ENCODE assay signal across 21 cellular contexts in the genomic region with DNA sequence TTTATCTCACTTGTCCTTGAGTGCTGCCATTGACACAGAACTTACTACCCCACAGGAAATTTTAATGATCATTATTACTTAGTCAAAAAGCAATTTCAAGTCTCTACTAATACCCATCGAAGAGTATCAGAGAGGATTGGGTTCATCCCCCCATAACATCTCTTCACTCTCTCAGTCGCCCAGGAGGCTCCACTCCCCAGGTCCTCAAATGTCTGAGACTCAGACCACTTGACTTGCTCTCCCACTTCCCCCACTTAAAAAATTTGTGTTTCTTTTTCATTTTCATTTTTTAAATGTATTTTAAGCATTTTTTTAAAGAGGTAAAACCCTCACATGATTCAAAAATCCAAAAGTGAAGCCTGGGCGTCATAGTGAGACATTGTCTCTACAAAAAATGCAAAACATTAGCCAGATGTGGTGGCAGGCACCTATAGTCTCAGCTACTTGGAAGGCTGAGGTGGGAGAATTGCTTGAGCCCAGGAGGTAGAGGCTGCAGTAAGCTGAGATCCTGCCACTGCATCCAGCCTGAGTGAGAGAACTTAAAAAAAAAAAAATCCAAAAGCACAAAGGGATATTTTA. TPM values are rescaled to one million over a fixed set of nuclear protein-coding genes. Genes with fewer than 3 reads are reported as not detected.
DNase-seq lines count a peak whose midpoint lies in the region; ATAC-seq and TF ChIP-seq lines count a peak whose summit lies in the region.
"Had no signal": no experiment of that assay in that cellular context is flagged by ENCODE, and none has a peak within 500 bp of the region (broad histone marks: within the 10 kb centered on the region; RNA-seq: fewer than 3 reads in every experiment).

No MANE protein-coding gene starts in this region.

- H3K27me3 ChIP-seq in right lobe of liver, result no peaks in the 10 kb centered on the region
- H3K27me3 ChIP-seq: gastroesophageal sphincter, left lung, neutrophil, right atrium auricular region had no signal

- H3K9me3 ChIP-seq in right lobe of liver, result no peaks in the 10 kb centered on the region
- H3K9me3 ChIP-seq: gastroesophageal sphincter, left lung, neutrophil, right atrium auricular region had no signal

- H3K4me1 ChIP-seq in right lobe of liver, result peaks cover 0 to 50% (median 20%) of the 10 kb centered on the region in 4 donors
- H3K4me1 ChIP-seq: left lung had no signal

- ATAC-seq in GM18867 (IDR thresholded peaks at IDR 0.05; ENCODE audit: unreplicated experiment), result peak; percentile 64
- peak; percentile 48 for ATAC-seq in GM21619 (IDR thresholded peaks at IDR 0.05; ENCODE audit: unreplicated experiment)
- peak; percentile 74 for ATAC-seq in HG03066 (IDR thresholded peaks at IDR 0.05; ENCODE audit: low read depth, unreplicated experiment)
- ATAC-seq in right lobe of liver, result peak in 3 of 4 donors; percentile 5 to 24 (median 21)
- ATAC-seq: esophagus mucosa, gastroesophageal sphincter, left lung had no signal

- TF ChIP-seq CTCF in right lobe of liver (IDR thresholded peaks at IDR 0.05), result no peak
- no peak for TF ChIP-seq CTCF in CD14-positive monocyte (IDR thresholded peaks at IDR 0.05)

- peaks cover 0 to 68% (median 31%) of the 10 kb centered on the region in 4 donors for H3K36me3 ChIP-seq in right lobe of liver
- H3K36me3 ChIP-seq: left lung, neutrophil, right atrium auricular region had no signal

- H3K36me3 Mint-ChIP-seq in CD14-positive monocyte, result peaks cover 2 to 8% of the 10 kb centered on the region in 2 donors

- intact Hi-C loops in right lobe of liver (cut with DNase I), result no loop called here
- intact Hi-C loops in CD14-positive monocyte (cut with micrococcal nuclease), result no loop called here

- H3K27ac ChIP-seq in right lobe of liver, result peak overlapping the region in 2 of 3 donors; percentile 20 to 54
- H3K27ac ChIP-seq: gastroesophageal sphincter, GM23248, left lung, neutrophil, right atrium auricular region had no signal

- H3K9me3 Mint-ChIP-seq in CD14-positive monocyte, result peaks cover 0 to 3% (median 0%) of the 10 kb centered on the region in 7 donors
- H3K9me3 Mint-ChIP-seq: activated CD4-positive, alpha-beta T cell treated with anti-CD3 and anti-CD28 coated beads, Interleukin-2, amount 10 ng/mL, durations not matched to agents 7 days and 5 days; central memory CD8-positive, alpha-beta T cell had no signal

- no peak overlapping the region for H3K4me3 Mint-ChIP-seq in CD14-positive monocyte
- H3K4me3 Mint-ChIP-seq: activated CD4-positive, alpha-beta T cell treated with anti-CD3 and anti-CD28 coated beads, Interleukin-2, amount 10 ng/mL, durations not matched to agents 7 days and 5 days; central memory CD8-positive, alpha-beta T cell had no signal

- WGBS in right lobe of liver (ENCODE audit: insufficient coverage, low coverage, low lambda C conversion rate, missing lambda C conversion rate), result 40% methylated on average over 3 of the region's 3 CpGs

- no peak for TF ChIP-seq POLR2A in right lobe of liver (IDR thresholded peaks at IDR 0.05)

- DNase-seq in right lobe of liver, result no peak
- no peak for DNase-seq in NCI-H1930 (lab: John Stamatoyannopoulos, UW)
- DNase-seq in activated CD4-positive, alpha-beta T cell treated with anti-CD3 and anti-CD28 coated beads, Interleukin-2, amount 50 U/mL, for 48 hours, result no peak
- no peak for DNase-seq in CD14-positive monocyte (ENCODE audit: low spot score)
- no peak for DNase-seq in RPMI8226
- DNase-seq: activated CD4-positive, alpha-beta T cell treated with anti-CD3 and anti-CD28 coated beads, Interleukin-2, amount 10 ng/mL, durations not matched to agents 7 days and 5 days; aorta; Calu3; left lung; MM.1S; NCI-H187 treated with DMSO at 0.1 percent for 48 hours; SW 1271 had no signal

- peaks cover 4% of the 10 kb centered on the region for H3K4me1 Mint-ChIP-seq in CD14-positive monocyte

- H3K27ac Mint-ChIP-seq in CD14-positive monocyte, result no peak overlapping the region
- H3K27ac Mint-ChIP-seq: activated CD4-positive, alpha-beta T cell treated with anti-CD3 and anti-CD28 coated beads, Interleukin-2, amount 10 ng/mL, durations not matched to agents 7 days and 5 days had no signal

- no peak overlapping the region for H3K4me3 ChIP-seq in right lobe of liver
- H3K4me3 ChIP-seq: gastroesophageal sphincter, GM23248, left lung, right atrium auricular region had no signal

- H3K27me3 Mint-ChIP-seq in CD14-positive monocyte (ENCODE audit: low read depth in 3 of 3), result peaks cover 0 to 1% (median 0%) of the 10 kb centered on the region in 3 donors
- H3K27me3 Mint-ChIP-seq: central memory CD8-positive, alpha-beta T cell had no signal

RNA-seq across cellular contexts. Expression of gene TRAF1, which starts 56.8 kb away (rescaled TPM):
- 1 to 10 TPM in 5 of 6 experiments, under 1 TPM in 1; 0.99 to 2.5 (median 2.1) TPM for total RNA-seq in right lobe of liver
- polyA plus RNA-seq in CD14-positive monocyte, result under 1 TPM; 0.15 to 0.74 TPM

Comparison
In these comparisons a context has a peak if more than half of its experiments do, and no peak if none do; other contexts are left out.
1. ATAC-seq: peak in every context shown above with its lines; median percentile 74 in HG03066; 64 in GM18867; 48 in GM21619; 21 in right lobe of liver.